Comparison of ENCODE assay signal across 11 cellular contexts in the genomic region with DNA sequence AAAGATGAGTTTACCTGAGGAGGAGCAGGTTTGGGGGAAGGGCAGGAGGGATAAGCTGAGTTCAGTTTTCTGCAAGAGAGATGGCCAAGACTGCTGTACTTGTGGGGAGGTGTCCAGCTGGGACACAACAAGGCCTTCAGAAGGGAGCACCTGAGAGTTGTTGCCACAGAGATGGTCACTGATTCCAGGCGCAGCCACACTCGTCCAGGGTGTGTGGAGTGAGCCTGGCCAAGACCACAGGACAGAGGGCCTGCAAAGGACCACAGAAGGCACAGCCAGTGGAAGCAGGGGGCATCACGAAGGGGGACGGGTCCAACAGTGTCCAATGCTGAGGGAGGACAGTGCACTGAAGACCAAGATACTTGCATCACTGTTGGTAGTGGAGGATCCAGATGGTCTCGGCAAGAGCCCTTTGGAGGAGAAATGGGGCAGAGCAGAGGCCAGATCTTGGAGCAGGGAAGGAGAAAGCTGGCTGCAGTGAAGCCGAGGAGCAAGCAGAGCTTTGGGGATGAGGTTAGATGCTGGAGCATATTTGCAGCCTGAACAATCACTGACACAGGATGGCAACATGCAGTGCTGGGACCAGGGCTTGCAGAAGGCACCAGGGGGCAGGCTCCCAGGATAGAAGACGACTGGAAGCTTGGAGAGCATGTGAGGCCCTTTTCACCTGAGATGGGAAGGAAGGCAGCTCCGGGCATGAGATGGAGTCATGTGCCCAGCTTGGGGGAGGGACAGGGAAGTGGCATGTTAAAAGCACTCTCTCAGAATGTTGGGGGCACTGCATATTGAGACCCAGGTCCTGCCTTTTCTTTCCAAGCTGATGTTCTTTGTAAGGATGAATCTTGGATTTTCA.
DNase-seq lines count a peak whose midpoint lies in the region; ATAC-seq and TF ChIP-seq lines count a peak whose summit lies in the region.
"Had no signal": no experiment of that assay in that cellular context is flagged by ENCODE, and none has a peak within 500 bp of the region (broad histone marks: within the 10 kb centered on the region; RNA-seq: fewer than 3 reads in every experiment).

No MANE protein-coding gene starts in this region.

- H3K4me1 ChIP-seq in osteoblast (ENCODE audit: insufficient read depth, low read length): peaks cover 29% of the 10 kb centered on the region
- no peaks in the 10 kb centered on the region for H3K4me1 ChIP-seq in naive thymus-derived CD4-positive, alpha-beta T cell (ENCODE audit: control insufficient read depth in 2 of 2, insufficient read depth in 2 of 2, low read length in 2 of 2)

- no peak overlapping the region for H3K4me2 ChIP-seq in osteoblast (ENCODE audit: insufficient read depth, low read length)

- peaks cover 0 to under 1% (median 0%) of the 10 kb centered on the region in 7 donors for H3K4me1 Mint-ChIP-seq in naive thymus-derived CD4-positive, alpha-beta T cell
- H3K4me1 Mint-ChIP-seq in activated T-cell treated with anti-CD3 and anti-CD28 coated beads, Interleukin-2, amount 50 U/mL, for 24 hours (ENCODE audit: low read depth): no peaks in the 10 kb centered on the region

- no peaks in the 10 kb centered on the region for H3K27me3 ChIP-seq in osteoblast (ENCODE audit: insufficient read depth, low read length)
- no peaks in the 10 kb centered on the region for H3K27me3 ChIP-seq in naive thymus-derived CD4-positive, alpha-beta T cell (ENCODE audit: control insufficient read depth in 2 of 2, insufficient read depth in 2 of 2, low read length in 2 of 2)

- no peaks in the 10 kb centered on the region for H3K9me3 ChIP-seq in osteoblast (ENCODE audit: low read depth, low read length)
- H3K9me3 ChIP-seq in naive thymus-derived CD4-positive, alpha-beta T cell (ENCODE audit: control insufficient read depth in 2 of 3, low read length in 3 of 3): no peaks in the 10 kb centered on the region
- H3K9me3 ChIP-seq: thoracic aorta had no signal

- ATAC-seq in naive thymus-derived CD4-positive, alpha-beta T cell: no peak

- H3K4me3 Mint-ChIP-seq in naive thymus-derived CD4-positive, alpha-beta T cell: peak overlapping the region in 1 of 10 donors; percentile 52
- H3K4me3 Mint-ChIP-seq in activated T-cell treated with anti-CD3 and anti-CD28 coated beads, Interleukin-2, amount 50 U/mL, for 24 hours: no peak overlapping the region

- no peaks in the 10 kb centered on the region for H4K20me1 ChIP-seq in osteoblast (ENCODE audit: insufficient read depth, low read length)

- no peaks in the 10 kb centered on the region for H3K36me3 ChIP-seq in osteoblast (ENCODE audit: insufficient read depth, low read length)
- H3K36me3 ChIP-seq in naive thymus-derived CD4-positive, alpha-beta T cell (ENCODE audit: control insufficient read depth in 2 of 3, insufficient read depth in 3 of 3, low read length in 3 of 3): no peaks in the 10 kb centered on the region
- H3K36me3 ChIP-seq: thoracic aorta had no signal

- no peaks in the 10 kb centered on the region for H3K79me2 ChIP-seq in osteoblast (ENCODE audit: insufficient read depth, low read length)

- H3K4me3 ChIP-seq in coronary artery (no peak overlapping the region), osteoblast (ENCODE audit: insufficient read depth, low read length) (no peak overlapping the region)
- H3K4me3 ChIP-seq in naive thymus-derived CD4-positive, alpha-beta T cell (ENCODE audit: low read length): no peak overlapping the region
- H3K4me3 ChIP-seq: thoracic aorta had no signal

- no peaks in the 10 kb centered on the region for H3K36me3 Mint-ChIP-seq in naive thymus-derived CD4-positive, alpha-beta T cell
- no peaks in the 10 kb centered on the region for H3K36me3 Mint-ChIP-seq in activated T-cell treated with anti-CD3 and anti-CD28 coated beads, Interleukin-2, amount 50 U/mL, for 24 hours (ENCODE audit: low read depth)

- DNase-seq in DMS 273 (lab: John Stamatoyannopoulos, UW; ENCODE audit: unreplicated experiment): peak; percentile 43
- DNase-seq in DMS 273 treated with DMSO at 0.1 percent for 48 hours (lab: John Stamatoyannopoulos, UW): no peak
- peak; percentile 25 for DNase-seq in HT1080 (ENCODE audit: low read depth)
- peak; percentile 63 for DNase-seq in coronary artery (ENCODE audit: low spot score)
- peak; percentile 93 for DNase-seq in osteoblast (ENCODE audit: insufficient read length, low spot score, missing footprints)
- DNase-seq in naive thymus-derived CD4-positive, alpha-beta T cell: no peak
- no peak for DNase-seq in NCI-H446 (lab: John Stamatoyannopoulos, UW)
- DNase-seq in activated T-cell treated with anti-CD3 and anti-CD28 coated beads, Interleukin-2, amount 50 U/mL, for 24 hours: no peak
- DNase-seq: NCI-H2029 treated with DMSO at 0.1 percent for 48 hours had no signal

- TF ChIP-seq CTCF in coronary artery (IDR thresholded peaks at IDR 0.05): no peak
- TF ChIP-seq CTCF in osteoblast (IDR thresholded peaks at IDR 0.05; ENCODE audit: extremely low read depth, low read depth, low read length): peak; percentile 68

- intact Hi-C loops in naive thymus-derived CD4-positive, alpha-beta T cell (cut with micrococcal nuclease): no loop called here

- CTCF ChIA-PET in naive thymus-derived CD4-positive, alpha-beta T cell (lab: Charles Lee): interaction anchor here (2.1 kb wide), 1 partner anchor 10 kb away, joined by 7 read pairs; no protein-coding TSS in a partner anchor

- no peak overlapping the region for H2AFZ ChIP-seq in osteoblast (ENCODE audit: low read length)

- POLR2A ChIA-PET in naive thymus-derived CD4-positive, alpha-beta T cell (lab: Charles Lee): no interaction called here

- no peaks in the 10 kb centered on the region for H3K9me3 Mint-ChIP-seq in naive thymus-derived CD4-positive, alpha-beta T cell
- H3K9me3 Mint-ChIP-seq in activated T-cell treated with anti-CD3 and anti-CD28 coated beads, Interleukin-2, amount 50 U/mL, for 24 hours: no peaks in the 10 kb centered on the region

- peaks cover 0 to 7% (median 0%) of the 10 kb centered on the region in 5 donors for H3K27me3 Mint-ChIP-seq in naive thymus-derived CD4-positive, alpha-beta T cell
- H3K27me3 Mint-ChIP-seq in activated T-cell treated with anti-CD3 and anti-CD28 coated beads, Interleukin-2, amount 50 U/mL, for 24 hours: no peaks in the 10 kb centered on the region

- no peak overlapping the region for H3K27ac Mint-ChIP-seq in naive thymus-derived CD4-positive, alpha-beta T cell
- H3K27ac Mint-ChIP-seq in activated T-cell treated with anti-CD3 and anti-CD28 coated beads, Interleukin-2, amount 50 U/mL, for 24 hours: no peak overlapping the region

- H3K27ac ChIP-seq in coronary artery: no peak overlapping the region
- peak overlapping the region; percentile 94 for H3K27ac ChIP-seq in osteoblast (ENCODE audit: low read depth, low read length)
- H3K27ac ChIP-seq in naive thymus-derived CD4-positive, alpha-beta T cell (ENCODE audit: low read depth, low read length): no peak overlapping the region
- H3K27ac ChIP-seq: 22Rv1, thoracic aorta had no signal

Comparison
In these comparisons a context has a peak if more than half of its experiments do, and no peak if none do; other contexts are left out.
1. DNase-seq: peak in DMS 273 (single experiment), HT1080 (single experiment), coronary artery (single experiment) and osteoblast (single experiment); none in DMS 273 treated with DMSO at 0.1 percent for 48 hours (single experiment), naive thymus-derived CD4-positive, alpha-beta T cell (0 of 9), NCI-H446 (0 of 2) and activated T-cell treated with anti-CD3 and anti-CD28 coated beads, Interleukin-2, amount 50 U/mL, for 24 hours (single experiment).